ENCODE assay signal across 8 cellular contexts in the genomic region with DNA sequence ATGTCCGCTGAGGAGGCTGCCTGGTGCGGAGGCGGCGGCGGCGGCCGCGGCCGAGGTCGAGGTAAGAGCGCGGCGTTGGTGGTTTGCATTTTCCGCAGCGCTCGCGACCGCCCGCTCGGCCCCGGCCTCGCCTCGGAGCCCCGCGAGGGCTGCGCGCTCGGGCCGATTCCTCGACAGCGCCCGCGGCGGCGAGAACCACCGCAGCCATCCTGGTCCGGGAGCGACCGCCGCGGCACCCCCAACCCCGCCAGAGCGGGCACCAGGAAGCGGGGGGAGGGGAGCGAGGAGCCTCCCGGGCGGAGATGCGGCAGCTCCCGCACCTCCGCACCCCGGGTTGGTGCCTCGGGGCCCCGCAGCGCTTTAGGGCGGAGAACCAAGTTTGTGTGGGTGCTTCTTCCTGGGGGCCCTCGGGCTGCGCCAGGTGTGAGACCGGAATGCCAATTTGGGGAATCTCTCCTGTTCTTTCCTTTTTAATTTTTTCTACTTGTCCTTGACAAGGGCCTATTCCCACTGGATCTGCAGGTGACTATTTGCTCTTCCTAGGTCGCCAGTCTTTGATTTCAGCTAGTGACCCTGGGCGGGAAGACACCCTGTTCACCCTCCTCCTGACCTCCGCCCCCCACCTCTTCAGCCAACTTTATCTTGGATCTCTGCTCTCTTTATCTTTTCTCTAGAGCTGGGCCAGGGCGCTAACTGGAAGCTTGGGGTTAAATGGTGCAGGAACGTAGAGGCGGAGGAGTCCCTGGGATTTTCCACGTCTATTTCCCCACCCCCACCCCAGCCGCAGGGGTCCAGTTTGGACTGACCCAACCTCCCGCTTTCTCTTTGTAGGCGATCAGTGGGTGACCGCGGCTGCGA. TPM values are rescaled to one million over a fixed set of nuclear protein-coding genes. Genes with fewer than 3 reads are reported as not detected.
DNase-seq lines count a peak whose midpoint lies in the region; ATAC-seq and TF ChIP-seq lines count a peak whose summit lies in the region.

A gene with protein sequence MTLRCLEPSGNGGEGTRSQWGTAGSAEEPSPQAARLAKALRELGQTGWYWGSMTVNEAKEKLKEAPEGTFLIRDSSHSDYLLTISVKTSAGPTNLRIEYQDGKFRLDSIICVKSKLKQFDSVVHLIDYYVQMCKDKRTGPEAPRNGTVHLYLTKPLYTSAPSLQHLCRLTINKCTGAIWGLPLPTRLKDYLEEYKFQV (plus strand): TSS at position 822 of the 858 bp plus-strand sequence. CDS start 223 bp downstream, outside the sequence.

- ATAC-seq in activated T-helper 17 cell treated with anti-CD3 and anti-CD28 coated beads, Interleukin-2, amount 50 U/mL, for 72 hours (replicated peaks): no peak

- H3K4me1 ChIP-seq in A673 (ENCODE audit: insufficient read depth, low read length, poor library complexity, severe bottlenecking): peaks cover 3% of the 10 kb centered on the region

- intact Hi-C loops in A673 (cut with micrococcal nuclease; ENCODE audit: unreplicated experiment): loop anchor here (2.0 to 5.0 kb wide), 3 partner anchors 105 to 195 kb away; a partner anchor contains a TSS

- H3K9me3 ChIP-seq in A673 (ENCODE audit: low read depth, low read length, poor library complexity, severe bottlenecking): no peaks in the 10 kb centered on the region

- peaks cover 56% of the 10 kb centered on the region for H3K36me3 Mint-ChIP-seq in activated T-helper 17 cell treated with anti-CD3 and anti-CD28 coated beads, Interleukin-2, amount 50 U/mL, for 72 hours (ENCODE audit: low read depth)
- no peaks in the 10 kb centered on the region for H3K36me3 Mint-ChIP-seq in glutamatergic neuron (ENCODE audit: unreplicated experiment)
- peaks cover 8% of the 10 kb centered on the region for H3K36me3 Mint-ChIP-seq in osteocyte (ENCODE audit: unreplicated experiment)

- POLR2A ChIA-PET in A673 (lab: Charles Lee; ENCODE audit: low non-redundant PET): interaction anchor here (0.5 kb wide), 1 partner anchor 641 kb away, joined by 6 read pairs; no protein-coding TSS in a partner anchor

- H3K27ac Mint-ChIP-seq in activated T-helper 17 cell treated with anti-CD3 and anti-CD28 coated beads, Interleukin-2, amount 50 U/mL, for 72 hours: peak within 1 kb of the TSS; percentile 90
- peak within 1 kb of the TSS; percentile 92 for H3K27ac Mint-ChIP-seq in glutamatergic neuron (ENCODE audit: unreplicated experiment)
- peak within 1 kb of the TSS; percentile 91 for H3K27ac Mint-ChIP-seq in osteocyte (ENCODE audit: unreplicated experiment)

- no peaks in the 10 kb centered on the region for H3K9me3 Mint-ChIP-seq in activated T-helper 17 cell treated with anti-CD3 and anti-CD28 coated beads, Interleukin-2, amount 50 U/mL, for 72 hours
- H3K9me3 Mint-ChIP-seq in glutamatergic neuron (ENCODE audit: unreplicated experiment) (peaks cover 7% of the 10 kb centered on the region), osteocyte (ENCODE audit: unreplicated experiment) (no peaks in the 10 kb centered on the region)

- BruUV-seq in A673 (replicated peaks; lab: Mats Ljungman, UMichigan): no TSS peak

- H3K4me3 ChIP-seq in A673 (ENCODE audit: low read depth, low read length, poor library complexity, severe bottlenecking): peak within 1 kb of the TSS; percentile 75

- no peaks in the 10 kb centered on the region for H3K27me3 Mint-ChIP-seq in activated T-helper 17 cell treated with anti-CD3 and anti-CD28 coated beads, Interleukin-2, amount 50 U/mL, for 72 hours
- peaks cover 19% of the 10 kb centered on the region for H3K27me3 Mint-ChIP-seq in glutamatergic neuron (ENCODE audit: unreplicated experiment)
- H3K27me3 Mint-ChIP-seq in osteocyte (ENCODE audit: unreplicated experiment): no peaks in the 10 kb centered on the region

- TF ChIP-seq CTCF in A673 (conservative IDR thresholded peaks at IDR 0.05; ENCODE audit: low read depth, low read length) (no peak), GM20000 (IDR thresholded peaks at IDR 0.05; ENCODE audit: extremely low read depth, missing control alignments) (no peak), glutamatergic neuron (IDR thresholded peaks at IDR 0.05; ENCODE audit: partially characterized antibody, unreplicated experiment) (no peak), osteocyte (IDR thresholded peaks at IDR 0.05) (no peak)

- H3K4me1 Mint-ChIP-seq in activated T-helper 17 cell treated with anti-CD3 and anti-CD28 coated beads, Interleukin-2, amount 50 U/mL, for 72 hours: peaks cover 31% of the 10 kb centered on the region
- H3K4me1 Mint-ChIP-seq in glutamatergic neuron (ENCODE audit: low read depth, unreplicated experiment): peaks cover 9% of the 10 kb centered on the region
- H3K4me1 Mint-ChIP-seq in osteocyte (ENCODE audit: unreplicated experiment): peaks cover 29% of the 10 kb centered on the region

- H3K4me3 Mint-ChIP-seq in activated T-helper 17 cell treated with anti-CD3 and anti-CD28 coated beads, Interleukin-2, amount 50 U/mL, for 72 hours: peak within 1 kb of the TSS; percentile 98
- peak within 1 kb of the TSS; percentile 84 for H3K4me3 Mint-ChIP-seq in glutamatergic neuron (ENCODE audit: unreplicated experiment)
- peak within 1 kb of the TSS; percentile 88 for H3K4me3 Mint-ChIP-seq in osteocyte (ENCODE audit: unreplicated experiment)

- H3K27ac ChIP-seq in A673 (ENCODE audit: low read depth, low read length, poor library complexity, severe bottlenecking): no peak within 1 kb of the TSS

- CTCF ChIA-PET in A673 (lab: Charles Lee): no interaction called here

- H3K36me3 ChIP-seq in A673 (ENCODE audit: insufficient read depth, low read length, poor library complexity, severe bottlenecking): no peaks in the 10 kb centered on the region

- DNase-seq in A673 (ENCODE audit: low spot score) (no peak), GM20000 (ENCODE audit: low spot score) (peak; percentile 64), NCI-H748 (lab: John Stamatoyannopoulos, UW; ENCODE audit: unreplicated experiment) (peak; percentile 69), glutamatergic neuron (peak; percentile 72), osteocyte (ENCODE audit: extremely low spot score, unreplicated experiment) (peak; percentile 88), cortex of kidney (lab: John Stamatoyannopoulos, UW) (no peak), AG08395 (ENCODE audit: low spot score) (no peak)

- peaks cover 39% of the 10 kb centered on the region for H3K27me3 ChIP-seq in A673 (replicated peaks; ENCODE audit: insufficient read depth, low read depth, low read length, poor library complexity)

RNA-seq across cellular contexts. Expression of the gene that starts here (rescaled TPM):
- total RNA-seq in A673 (2021) (1.3 and 1.6 TPM in 2 replicates), glutamatergic neuron (ENCODE audit: unreplicated experiment) (36.6 TPM), osteocyte (28.1 and 31.1 TPM in 2 replicates)
- 10 to 100 TPM; 29.4 to 36.6 TPM for total RNA-seq in activated T-helper 17 cell treated with anti-CD3 and anti-CD28 coated beads, Interleukin-2, amount 50 U/mL, for 72 hours

Comparison
In these comparisons a context has a peak if more than half of its experiments do, and no peak if none do; other contexts are left out.
1. RNA of the gene that starts here (total RNA-seq): 36.6 TPM in glutamatergic neuron (single experiment), 29.4 to 36.6 TPM in activated T-helper 17 cell treated with anti-CD3 and anti-CD28 coated beads, Interleukin-2, amount 50 U/mL, for 72 hours and 28.1 to 31.1 TPM in osteocyte; 1.3 to 1.6 TPM in A673; every median in the first group is over 10 times any median in the second.
2. DNase-seq: peak in GM20000 (single experiment), NCI-H748 (single experiment), glutamatergic neuron (single experiment) and osteocyte (single experiment); none in A673 (single experiment), cortex of kidney (single experiment) and AG08395 (single experiment).
3. Peak in every context shown above with its lines, with median percentiles within 50 percentile points of each other: H3K27ac Mint-ChIP-seq and H3K4me3 Mint-ChIP-seq.